In genomic region chr15:32885711-32886110, GRCh38 we compare ENCODE assay signal across 17 cellular contexts.
"Had no signal": no experiment of that assay in that cellular context is flagged by ENCODE, and none has a peak within 500 bp of the region (broad histone marks: within the 10 kb centered on the region; RNA-seq: fewer than 3 reads in every experiment).

No MANE protein-coding gene starts in this region.

- H3K9me3 ChIP-seq: esophagus squamous epithelium, heart left ventricle, mucosa of descending colon, suprapubic skin, thyroid gland had no signal

- ATAC-seq: effector memory CD8-positive, alpha-beta T cell; heart left ventricle; mucosa of descending colon; naive thymus-derived CD8-positive, alpha-beta T cell; sciatic nerve; stimulated activated naive B cell treated with anti-CD40 and anti-IgM and Interleukin-4, amounts not matched to agents 10 μg/mL and 1 μg/mL and 100 μg/mL, for 72 hours had no signal

- H3K27me3 ChIP-seq: esophagus squamous epithelium, heart left ventricle, suprapubic skin, thyroid gland had no signal

- H3K36me3 ChIP-seq: esophagus squamous epithelium, heart left ventricle, suprapubic skin, thyroid gland had no signal

- H3K4me3 ChIP-seq: esophagus squamous epithelium, heart left ventricle, mucosa of descending colon, suprapubic skin, thyroid gland had no signal

- DNase-seq: effector memory CD8-positive, alpha-beta T cell; esophagus squamous epithelium; foreskin melanocyte; heart left ventricle; hippocampal formation; kidney glomerular epithelial cell; mammary epithelial cell; mucosa of descending colon; naive thymus-derived CD8-positive, alpha-beta T cell; posterior cingulate gyrus; stimulated activated CD4-positive, alpha-beta T cell treated with anti-CD3 and anti-CD28 coated beads, Interleukin-2, amount 100 ng/mL, for 24 hours; stimulated activated CD4-positive, alpha-beta T cell treated with anti-CD3 and anti-CD28 coated beads, Interleukin-4, amount 100 ng/mL, for 4 hours; stimulated activated naive B cell treated with anti-CD40 and anti-IgM and Interleukin-4, amounts not matched to agents 10 μg/mL and 1 μg/mL and 100 μg/mL, for 72 hours; thyroid gland had no signal

- H3K27ac ChIP-seq: epithelial cell of prostate, heart left ventricle, suprapubic skin, thyroid gland had no signal

- H3K4me1 ChIP-seq: esophagus squamous epithelium, heart left ventricle, suprapubic skin, thyroid gland had no signal
